In the genomic region with DNA sequence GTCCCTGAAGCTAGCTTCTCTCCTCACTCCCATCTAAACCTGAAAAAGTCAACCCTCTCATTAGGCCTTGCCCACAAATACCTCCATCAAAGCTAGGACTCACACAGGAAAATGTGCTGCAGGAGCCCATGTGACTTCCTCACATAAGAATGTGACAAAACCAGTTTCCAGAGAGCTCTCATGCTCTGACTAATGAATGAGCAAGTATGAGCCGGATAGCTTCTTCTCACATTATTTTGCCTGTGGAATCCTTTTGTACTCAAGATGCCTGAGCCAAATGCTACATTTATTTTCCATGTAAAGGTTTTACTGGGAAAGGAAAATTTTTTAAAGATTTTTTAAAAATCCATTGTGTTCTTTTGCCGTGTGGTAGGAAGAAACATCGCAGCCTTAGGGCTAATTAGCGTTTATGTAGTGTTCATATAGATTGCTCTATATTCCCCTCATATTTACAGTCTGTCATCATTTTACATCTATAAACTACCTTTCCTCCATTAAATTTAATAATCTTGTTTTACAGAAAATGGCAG, we compare ENCODE assay signal across 8 cellular contexts.
A peak's percentile ranks its signal among the peaks of the same experiment; 100 is the strongest.
DNase-seq lines count a peak whose midpoint lies in the region; ATAC-seq and TF ChIP-seq lines count a peak whose summit lies in the region.

No MANE protein-coding gene starts in this region.

- no peak overlapping the region; the same call in 1 of the 2 replicates for H3K9ac ChIP-seq in HUES64 (ENCODE audit: low read depth, low read length)

- H3K27ac Mint-ChIP-seq in type B pancreatic cell, result peak overlapping the region; percentile 98

- H3K27me3 ChIP-seq in HUES64 (ENCODE audit: insufficient read depth, low read length), result no peaks in the 10 kb centered on the region
- H3K27me3 ChIP-seq in dorsolateral prefrontal cortex, result no peaks in the 10 kb centered on the region

- WGBS in HUES64, result 95% methylated on average over 3 of the region's 4 CpGs

- in situ Hi-C loops in ACHN (cut with HindIII; ENCODE audit: low pct_ligation_motif_present, low pct_unique_long_range_greater_than_20kb, low sequenced_read_pairs), result no loop called here

- TF ChIP-seq CTCF in type B pancreatic cell (conservative IDR thresholded peaks at IDR 0.05), result peak; percentile 59
- peak in 2 of 56 donors; percentile 11 to 13 for TF ChIP-seq CTCF in dorsolateral prefrontal cortex (IDR thresholded peaks at IDR 0.05 in 54 of 56, conservative IDR thresholded peaks at IDR 0.05 in 2 of 56; ENCODE audit: low read depth in 1 of 56, partially characterized antibody in 56 of 56)

- H3K4me3 Mint-ChIP-seq in type B pancreatic cell, result peak overlapping the region; percentile 69

- H3K27ac ChIP-seq in HUES64 (ENCODE audit: low read depth, low read length), result peak overlapping the region; percentile 38; the same call in 1 of the 2 replicates
- no peak overlapping the region for H3K27ac ChIP-seq in dorsolateral prefrontal cortex

- H3K9me3 Mint-ChIP-seq in type B pancreatic cell, result peaks cover 7% of the 10 kb centered on the region

- intact Hi-C loops in dorsolateral prefrontal cortex (cut with DNase I), result no loop called here

- no peaks in the 10 kb centered on the region for H3K36me3 Mint-ChIP-seq in type B pancreatic cell

- peaks cover 9% of the 10 kb centered on the region for H3K4me1 ChIP-seq in HUES64 (ENCODE audit: insufficient read depth, low read length)

- H3K9me3 ChIP-seq in HUES64 (ENCODE audit: insufficient read depth, low read depth, low read length), result no peaks in the 10 kb centered on the region

- no peak overlapping the region for H3K4me3 ChIP-seq in HUES64 (ENCODE audit: low read length)
- H3K4me3 ChIP-seq in dorsolateral prefrontal cortex, result no peak overlapping the region

- DNase-seq in ACHN (peak; percentile 2), iPS DF 4.7 (ENCODE audit: extremely low read depth, low spot score) (peak; percentile 90), type B pancreatic cell (ENCODE audit: extremely low spot score, unreplicated experiment) (no peak), dorsolateral prefrontal cortex (no peak), medulla oblongata (ENCODE audit: extremely low spot score) (no peak)
- DNase-seq in activated CD8-positive, alpha-beta memory T cell treated with anti-CD3 and anti-CD28 coated beads, Interleukin-2, amount 50 U/mL, for 4 hours, result peak; percentile 38

- no peaks in the 10 kb centered on the region for H3K27me3 Mint-ChIP-seq in type B pancreatic cell

- H3K36me3 ChIP-seq in HUES64 (ENCODE audit: insufficient read depth, low read length), result no peaks in the 10 kb centered on the region

- peaks cover 15% of the 10 kb centered on the region for H3K4me1 Mint-ChIP-seq in type B pancreatic cell (ENCODE audit: unreplicated experiment)

- no peak for ATAC-seq in HG02885 (IDR thresholded peaks at IDR 0.05; ENCODE audit: poor library complexity, unreplicated experiment)

Comparison
In these comparisons a context has a peak if more than half of its experiments do, and no peak if none do; other contexts are left out.
1. DNase-seq: peak in ACHN (single experiment), activated CD8-positive, alpha-beta memory T cell treated with anti-CD3 and anti-CD28 coated beads, Interleukin-2, amount 50 U/mL, for 4 hours (single experiment) and iPS DF 4.7 (single experiment); none in type B pancreatic cell (single experiment), dorsolateral prefrontal cortex (0 of 10) and medulla oblongata (single experiment).